Comparison of ENCODE assay signal across 28 cellular contexts in the genomic region with DNA sequence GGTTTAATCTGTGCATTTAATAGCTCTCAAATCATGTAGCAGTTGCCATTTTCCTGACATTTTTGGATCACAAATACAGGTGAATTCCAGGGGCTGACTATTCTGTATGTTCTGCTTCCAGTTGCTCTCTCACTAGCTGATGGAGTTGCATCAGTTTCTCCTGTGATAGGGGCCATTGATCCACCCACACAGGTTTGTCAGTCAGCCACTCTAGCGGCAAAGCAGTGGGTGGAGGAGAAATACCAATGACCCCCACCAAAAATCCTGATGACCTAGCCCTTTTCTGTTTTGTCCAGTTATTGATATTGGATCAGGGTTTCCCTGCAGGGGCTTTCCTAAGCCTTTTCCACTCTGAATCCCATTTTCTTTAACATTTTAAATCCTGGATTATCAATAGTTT.
"Had no signal": no experiment of that assay in that cellular context is flagged by ENCODE, and none has a peak within 500 bp of the region (broad histone marks: within the 10 kb centered on the region; RNA-seq: fewer than 3 reads in every experiment).

No MANE protein-coding gene starts in this region.

- H3K4me3 ChIP-seq: ovary, psoas muscle, right lobe of liver, sigmoid colon, stomach, thoracic aorta, thyroid gland, tibial nerve, upper lobe of left lung, vagina had no signal

- H3K4me3 Mint-ChIP-seq: natural killer cell; nephron; stimulated activated effector memory CD8-positive, alpha-beta T cell treated with anti-CD3 and anti-CD28 coated beads, Interleukin-12 subunit alpha, Interleukin-12 subunit beta, amount 100 ng/mL, for 72 hours; stimulated activated naive B cell treated with anti-CD40 and anti-IgM and Interleukin-4, amounts not matched to agents 10 μg/mL and 1 μg/mL and 100 μg/mL, for 72 hours; stimulated activated naive CD8-positive, alpha-beta T cell treated with anti-CD3 and anti-CD28 coated beads, Interleukin-15, Interleukin-2, amounts not matched to agents 100 ng/mL and 50 ng/mL, for 24 hours had no signal

- H3K9me3 Mint-ChIP-seq: natural killer cell; stimulated activated effector memory CD8-positive, alpha-beta T cell treated with anti-CD3 and anti-CD28 coated beads, Interleukin-12 subunit alpha, Interleukin-12 subunit beta, amount 100 ng/mL, for 72 hours; stimulated activated naive CD8-positive, alpha-beta T cell treated with anti-CD3 and anti-CD28 coated beads, Interleukin-15, Interleukin-2, amounts not matched to agents 100 ng/mL and 50 ng/mL, for 24 hours had no signal

- H3K27ac Mint-ChIP-seq: natural killer cell; nephron; progenitor cell of endocrine pancreas; stimulated activated effector memory CD8-positive, alpha-beta T cell treated with anti-CD3 and anti-CD28 coated beads, Interleukin-12 subunit alpha, Interleukin-12 subunit beta, amount 100 ng/mL, for 72 hours; stimulated activated naive B cell treated with anti-CD40 and anti-IgM and Interleukin-4, amounts not matched to agents 10 μg/mL and 1 μg/mL and 100 μg/mL, for 72 hours; stimulated activated naive CD8-positive, alpha-beta T cell treated with anti-CD3 and anti-CD28 coated beads, Interleukin-15, Interleukin-2, amounts not matched to agents 100 ng/mL and 50 ng/mL, for 24 hours had no signal

- H3K36me3 Mint-ChIP-seq: natural killer cell; stimulated activated effector memory CD8-positive, alpha-beta T cell treated with anti-CD3 and anti-CD28 coated beads, Interleukin-12 subunit alpha, Interleukin-12 subunit beta, amount 100 ng/mL, for 72 hours; stimulated activated naive B cell treated with anti-CD40 and anti-IgM and Interleukin-4, amounts not matched to agents 10 μg/mL and 1 μg/mL and 100 μg/mL, for 72 hours had no signal

- ATAC-seq: natural killer cell; psoas muscle; right cardiac atrium; right lobe of liver; stimulated activated effector memory CD8-positive, alpha-beta T cell treated with anti-CD3 and anti-CD28 coated beads, Interleukin-12 subunit alpha, Interleukin-12 subunit beta, amount 100 ng/mL, for 72 hours; stimulated activated naive B cell treated with anti-CD40 and anti-IgM and Interleukin-4, amounts not matched to agents 10 μg/mL and 1 μg/mL and 100 μg/mL, for 72 hours had no signal

- FAIRE-seq: small intestine, urothelium cell line had no signal

- H2AFZ ChIP-seq: parathyroid adenoma had no signal

- H3K4me1 ChIP-seq: parathyroid adenoma, right lobe of liver, sigmoid colon, tibial nerve, upper lobe of left lung, vagina had no signal

- H3K36me3 ChIP-seq: ovary, right lobe of liver, sigmoid colon, stomach, thoracic aorta, thyroid gland, tibial nerve, upper lobe of left lung, vagina had no signal

- H3K79me2 ChIP-seq: parathyroid adenoma had no signal

- H3K9ac ChIP-seq: parathyroid adenoma had no signal

- H3K27me3 Mint-ChIP-seq: progenitor cell of endocrine pancreas; stimulated activated naive CD8-positive, alpha-beta T cell treated with anti-CD3 and anti-CD28 coated beads, Interleukin-15, Interleukin-2, amounts not matched to agents 100 ng/mL and 50 ng/mL, for 24 hours had no signal

- DNase-seq: natural killer cell; occipital lobe; ovary; posterior cingulate gyrus; psoas muscle; right cardiac atrium; right lobe of liver; sigmoid colon; small intestine; stimulated activated CD4-positive, alpha-beta T cell treated with anti-CD3 and anti-CD28 coated beads, Interleukin-15, amount 100 ng/mL, for 24 hours; stimulated activated CD4-positive, alpha-beta T cell treated with anti-CD3 and anti-CD28 coated beads, Interleukin-2, amount 100 ng/mL, for 24 hours; stimulated activated CD4-positive, alpha-beta T cell treated with anti-CD3 and anti-CD28 coated beads, Interleukin-2, amount 100 ng/mL, for 48 hours; stimulated activated CD4-positive, alpha-beta T cell treated with anti-CD3 and anti-CD28 coated beads, Interleukin-4, amount 100 ng/mL, for 24 hours; stimulated activated naive B cell treated with anti-CD40 and anti-IgM and Interleukin-4, amounts not matched to agents 10 μg/mL and 1 μg/mL and 100 μg/mL, for 72 hours; stimulated activated naive CD4-positive, alpha-beta T cell treated with Interleukin-2 at 50 U/mL for 16 hours; stomach; thyroid gland; trophoblast cell; upper lobe of left lung had no signal

- H3K27me3 ChIP-seq: ovary, right lobe of liver, sigmoid colon, thyroid gland, upper lobe of left lung, vagina had no signal

- H3K9me3 ChIP-seq: ovary, psoas muscle, right lobe of liver, sigmoid colon, thoracic aorta, thyroid gland, tibial nerve, upper lobe of left lung, vagina had no signal

- H3K27ac ChIP-seq: ovary, parathyroid adenoma, psoas muscle, right lobe of liver, sigmoid colon, stomach, thoracic aorta, thyroid gland, tibial nerve, upper lobe of left lung, vagina had no signal
